9 cellular contexts compared by ENCODE assay signal in the genomic region with DNA sequence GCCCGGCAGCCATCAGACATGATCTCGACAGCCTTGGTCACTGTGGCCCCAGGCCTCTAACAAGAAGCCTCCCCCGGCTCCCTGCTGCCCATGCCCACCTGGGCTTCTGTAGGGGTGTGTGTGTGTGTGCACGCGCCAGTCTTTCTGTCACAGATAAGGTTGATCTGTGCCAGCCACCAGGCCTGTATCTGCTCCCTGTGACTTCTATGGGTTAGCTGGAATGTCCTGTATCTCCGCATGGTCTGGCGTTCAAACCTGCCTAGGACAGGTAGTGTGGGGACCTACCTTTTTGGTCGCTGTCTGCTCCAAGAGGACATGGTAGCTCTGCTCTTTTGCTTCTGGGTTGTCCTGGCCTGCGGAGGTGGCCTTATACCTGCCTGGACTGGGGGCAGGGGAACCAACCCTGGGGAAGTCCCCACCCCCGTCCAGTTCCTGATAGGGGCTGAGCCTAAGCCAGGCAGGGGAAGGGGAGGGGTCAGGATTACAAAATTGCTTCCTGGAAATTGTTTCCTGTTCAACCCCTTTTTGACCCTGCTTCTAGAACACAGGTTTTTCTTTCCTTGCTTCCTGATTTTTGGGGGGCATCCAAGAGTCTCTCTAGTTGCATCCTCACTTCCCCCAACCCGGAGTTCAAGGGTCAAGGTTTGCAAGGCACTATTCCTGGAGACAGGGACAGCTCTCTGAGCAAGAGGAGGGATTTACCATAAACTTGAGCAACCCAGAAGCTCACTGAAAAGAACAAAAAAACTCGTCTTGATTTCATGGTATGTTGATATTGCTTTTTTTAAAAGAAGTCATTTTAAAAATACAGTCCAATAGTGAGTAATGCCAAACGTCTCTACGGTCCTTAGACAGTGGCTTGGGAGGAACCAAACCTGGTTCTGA. TPM values are rescaled to one million over a fixed set of nuclear protein-coding genes. Genes with fewer than 3 reads are reported as not detected.
A peak's percentile ranks its signal among the peaks of the same experiment; 100 is the strongest.
DNase-seq lines count a peak whose midpoint lies in the region; ATAC-seq and TF ChIP-seq lines count a peak whose summit lies in the region.
"Had no signal": no experiment of that assay in that cellular context is flagged by ENCODE, and none has a peak within 500 bp of the region (broad histone marks: within the 10 kb centered on the region; RNA-seq: fewer than 3 reads in every experiment).

A gene with protein sequence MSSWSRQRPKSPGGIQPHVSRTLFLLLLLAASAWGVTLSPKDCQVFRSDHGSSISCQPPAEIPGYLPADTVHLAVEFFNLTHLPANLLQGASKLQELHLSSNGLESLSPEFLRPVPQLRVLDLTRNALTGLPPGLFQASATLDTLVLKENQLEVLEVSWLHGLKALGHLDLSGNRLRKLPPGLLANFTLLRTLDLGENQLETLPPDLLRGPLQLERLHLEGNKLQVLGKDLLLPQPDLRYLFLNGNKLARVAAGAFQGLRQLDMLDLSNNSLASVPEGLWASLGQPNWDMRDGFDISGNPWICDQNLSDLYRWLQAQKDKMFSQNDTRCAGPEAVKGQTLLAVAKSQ (minus strand): TSS at position 340 of the 885 bp plus-strand sequence. CDS start 23 bp downstream, at position 317.

- peak within 1 kb of the TSS; percentile 6 for H3K4me3 Mint-ChIP-seq in glutamatergic neuron (ENCODE audit: unreplicated experiment)

- intact Hi-C loops in spleen (cut with DNase I; ENCODE audit: low total_unique reads), result no loop called here

- peak within 1 kb of the TSS; percentile 25; the same call in 1 of the 2 replicates for H2AFZ ChIP-seq in OCI-LY3 (ENCODE audit: low read depth, low read length)

- peak within 1 kb of the TSS; percentile 66 for H3K9ac ChIP-seq in OCI-LY3 (ENCODE audit: low read length)

- H3K36me3 ChIP-seq in OCI-LY3 (replicated peaks; ENCODE audit: low read depth, low read length) (no peaks in the 10 kb centered on the region), spleen (peaks cover 0 to 22% (median 0%) of the 10 kb centered on the region in 6 donors)

- peaks cover 10% of the 10 kb centered on the region for H3K27me3 Mint-ChIP-seq in glutamatergic neuron (ENCODE audit: unreplicated experiment)

- no peak for ATAC-seq in HG03280 (IDR thresholded peaks at IDR 0.05; ENCODE audit: unreplicated experiment)

- no peak within 1 kb of the TSS for H3K27ac Mint-ChIP-seq in glutamatergic neuron (ENCODE audit: unreplicated experiment)

- peak in 1 of 3 donors; percentile 37 for TF ChIP-seq POLR2A in spleen (IDR thresholded peaks at IDR 0.05)

- H3K27ac ChIP-seq in OCI-LY3 (ENCODE audit: low read length) (peak within 1 kb of the TSS; percentile 12), spleen (peak within 1 kb of the TSS in 7 of 8 donors; percentile 78 to 95 (median 87))

- no peaks in the 10 kb centered on the region for H3K79me2 ChIP-seq in OCI-LY3 (ENCODE audit: low read length)

- H3K4me2 ChIP-seq in OCI-LY3 (ENCODE audit: low read length), result peak within 1 kb of the TSS; percentile 83

- H3K9me3 Mint-ChIP-seq in glutamatergic neuron (ENCODE audit: unreplicated experiment), result peaks cover 4% of the 10 kb centered on the region

- TF ChIP-seq CTCF in OCI-LY3 (IDR thresholded peaks at IDR 0.05; ENCODE audit: low read depth, low read length) (no peak), glutamatergic neuron (IDR thresholded peaks at IDR 0.05; ENCODE audit: partially characterized antibody, unreplicated experiment) (no peak), spleen (IDR thresholded peaks at IDR 0.05 in 8 of 11, conservative IDR thresholded peaks at IDR 0.05 in 3 of 11) (peak in 1 of 11 experiments; percentile 11)

- no peaks in the 10 kb centered on the region for H3K4me1 Mint-ChIP-seq in glutamatergic neuron (ENCODE audit: low read depth, unreplicated experiment)

- H3K27me3 ChIP-seq in OCI-LY3 (ENCODE audit: low read depth, low read length) (no peaks in the 10 kb centered on the region), spleen (replicated peaks in 1 of 7) (peaks cover 0 to 65% (median 6%) of the 10 kb centered on the region in 7 donors)

- no peaks in the 10 kb centered on the region for H4K20me1 ChIP-seq in OCI-LY3 (ENCODE audit: insufficient read depth, low read length)

- H3K36me3 Mint-ChIP-seq in glutamatergic neuron (ENCODE audit: unreplicated experiment), result peaks cover 11% of the 10 kb centered on the region

- no peaks in the 10 kb centered on the region for H3K9me3 ChIP-seq in OCI-LY3 (ENCODE audit: insufficient read depth, low read length)
- peaks cover 0 to 12% (median 9%) of the 10 kb centered on the region in 8 donors for H3K9me3 ChIP-seq in spleen

- H3K4me1 ChIP-seq in OCI-LY3 (ENCODE audit: low read length) (peaks cover 29% of the 10 kb centered on the region), spleen (peaks cover 6 to 94% (median 58%) of the 10 kb centered on the region in 6 donors)

- H3K4me3 ChIP-seq in OCI-LY3 (ENCODE audit: low read length), result peak within 1 kb of the TSS; percentile 79
- peak within 1 kb of the TSS in 6 of 8 donors; percentile 3 to 59 (median 14) for H3K4me3 ChIP-seq in spleen

- DNase-seq in SIG-M5 treated with dmso at 0.1 percent for 504 hours (lab: John Stamatoyannopoulos, UW; ENCODE audit: unreplicated experiment) (peak; percentile 76), SIG-M5 (lab: John Stamatoyannopoulos, UW) (no peak), glutamatergic neuron (no peak), spleen (peak; percentile 92), cerebellar nuclear complex (lab: John Stamatoyannopoulos, UW) (no peak)
- no peak for DNase-seq in central memory CD4-positive, alpha-beta T cell
- DNase-seq: NCI-H524 treated with DMSO at 0.1 percent for 48 hours had no signal

- WGBS in spleen, 5 donors, result 29 to 57% (median 35%) methylated on average over 12 to 14 of the region's 14 CpGs

RNA-seq across cellular contexts. Expression of the gene that starts here (rescaled TPM):
- total RNA-seq in glutamatergic neuron (ENCODE audit: unreplicated experiment), result 1.0 TPM
- 10 to 100 TPM in 6 of 7 donors, 1 to 10 TPM in 1; 9.6 to 54.0 (median 15.8) TPM for total RNA-seq in spleen
- polyA plus RNA-seq in spleen, result 1 to 10 TPM; 1.7 to 5.6 (median 2.3) TPM

Comparison
In these comparisons a context has a peak if more than half of its experiments do, and no peak if none do; other contexts are left out.
1. DNase-seq: peak in SIG-M5 treated with dmso at 0.1 percent for 504 hours (single experiment) and spleen (single experiment); none in SIG-M5 (single experiment), glutamatergic neuron (single experiment), central memory CD4-positive, alpha-beta T cell (single experiment) and cerebellar nuclear complex (0 of 2).